In the genomic region with DNA sequence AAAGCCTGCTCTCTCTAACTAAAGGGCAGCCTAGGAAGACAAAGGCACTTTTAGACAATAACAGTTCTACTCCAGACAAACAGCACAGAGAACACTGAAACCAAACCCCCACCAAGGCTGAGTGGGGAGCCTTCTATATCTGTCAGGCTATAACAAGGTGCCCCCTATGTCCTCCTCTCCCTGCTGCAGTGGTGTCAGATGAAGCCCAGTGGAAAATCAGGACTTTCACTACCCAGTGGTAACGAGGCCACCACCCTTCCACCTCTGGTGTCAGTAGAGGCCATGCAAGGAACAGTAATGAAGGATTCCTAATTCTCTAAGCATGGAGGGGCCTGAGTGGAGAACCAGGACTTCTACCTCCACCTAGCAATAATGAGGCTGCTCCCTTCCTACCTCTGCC, we compare ENCODE assay signal across 24 cellular contexts.
"Had no signal": no experiment of that assay in that cellular context is flagged by ENCODE, and none has a peak within 500 bp of the region (broad histone marks: within the 10 kb centered on the region; RNA-seq: fewer than 3 reads in every experiment).

No MANE protein-coding gene starts in this region.

- H3K27me3 Mint-ChIP-seq: activated naive CD4-positive, alpha-beta T cell treated with anti-CD3 and anti-CD28 coated beads, Interleukin-2, amount 50 U/mL, for 24 hours had no signal

- H3K36me3 ChIP-seq: breast epithelium, SJCRH30 had no signal

- H3K9ac ChIP-seq: SK-N-SH had no signal

- H3K27ac ChIP-seq: breast epithelium, SJCRH30 had no signal

- H3K4me2 ChIP-seq: SK-N-SH had no signal

- ATAC-seq: activated CD4-positive, CD25-positive, alpha-beta regulatory T cell treated with anti-CD3 and anti-CD28 coated beads, Interleukin-2, amount 50 U/mL, for 24 hours; activated CD8-positive, alpha-beta T cell treated with anti-CD3 and anti-CD28 coated beads for 36 hours; Panc1; Right ventricle myocardium inferior had no signal

- H3K4me3 ChIP-seq: breast epithelium, SJCRH30 had no signal

- DNase-seq: activated CD4-positive, alpha-beta T cell treated with anti-CD3 and anti-CD28 coated beads for 4 hours; activated CD8-positive, alpha-beta memory T cell treated with anti-CD3 and anti-CD28 coated beads, Interleukin-2, amount 50 U/mL, for 4 hours; activated CD8-positive, alpha-beta T cell treated with anti-CD3 and anti-CD28 coated beads for 36 hours; activated effector memory CD4-positive, alpha-beta T cell treated with Interleukin-2 at 50 U/mL for 16 hours; activated naive CD4-positive, alpha-beta T cell; aorta; central memory CD4-positive, alpha-beta T cell; KG1; NCI-H1092; NCI-H1417; NCI-H1930; NCI-H2171; NCI-H2227 treated with DMSO at 0.1 percent for 48 hours; NCI-H774; RPMI8226; SJCRH30; SK-N-SH; T-helper 1 cell had no signal

- H3K9me3 Mint-ChIP-seq: activated CD8-positive, alpha-beta T cell treated with anti-CD3 and anti-CD28 coated beads for 36 hours; activated naive CD4-positive, alpha-beta T cell treated with anti-CD3 and anti-CD28 coated beads, Interleukin-2, amount 50 U/mL, for 24 hours; activated T-helper 1 cell treated with anti-CD3 and anti-CD28 coated beads, Interleukin-12 subunit alpha, Interleukin-12 subunit beta, Interleukin-2, Interleukin-4 antibody, amounts not matched to agents 30 ng/mL and 10 ng/mL and 1 ng/mL, durations not matched to agents 14 hours and 24 hours and 36 hours had no signal

- H3K4me3 Mint-ChIP-seq: activated CD8-positive, alpha-beta T cell treated with anti-CD3 and anti-CD28 coated beads for 36 hours; activated naive CD4-positive, alpha-beta T cell treated with anti-CD3 and anti-CD28 coated beads, Interleukin-2, amount 50 U/mL, for 24 hours; activated T-helper 1 cell treated with anti-CD3 and anti-CD28 coated beads, Interleukin-12 subunit alpha, Interleukin-12 subunit beta, Interleukin-2, Interleukin-4 antibody, amounts not matched to agents 30 ng/mL and 10 ng/mL and 1 ng/mL, durations not matched to agents 14 hours and 24 hours and 36 hours had no signal

- H3K4me1 ChIP-seq: breast epithelium, SJCRH30 had no signal

- H3K27ac Mint-ChIP-seq: activated CD8-positive, alpha-beta T cell treated with anti-CD3 and anti-CD28 coated beads for 36 hours; activated naive CD4-positive, alpha-beta T cell treated with anti-CD3 and anti-CD28 coated beads, Interleukin-2, amount 50 U/mL, for 24 hours; activated T-helper 1 cell treated with anti-CD3 and anti-CD28 coated beads, Interleukin-12 subunit alpha, Interleukin-12 subunit beta, Interleukin-2, Interleukin-4 antibody, amounts not matched to agents 30 ng/mL and 10 ng/mL and 1 ng/mL, durations not matched to agents 14 hours and 24 hours and 36 hours had no signal

- H3K36me3 Mint-ChIP-seq: activated naive CD4-positive, alpha-beta T cell treated with anti-CD3 and anti-CD28 coated beads, Interleukin-2, amount 50 U/mL, for 24 hours had no signal

- H3K9me3 ChIP-seq: breast epithelium, SK-N-SH had no signal

- H3K27me3 ChIP-seq: breast epithelium, SJCRH30 had no signal
